Comparison of ENCODE assay signal across 1 cellular context in the genomic region with DNA sequence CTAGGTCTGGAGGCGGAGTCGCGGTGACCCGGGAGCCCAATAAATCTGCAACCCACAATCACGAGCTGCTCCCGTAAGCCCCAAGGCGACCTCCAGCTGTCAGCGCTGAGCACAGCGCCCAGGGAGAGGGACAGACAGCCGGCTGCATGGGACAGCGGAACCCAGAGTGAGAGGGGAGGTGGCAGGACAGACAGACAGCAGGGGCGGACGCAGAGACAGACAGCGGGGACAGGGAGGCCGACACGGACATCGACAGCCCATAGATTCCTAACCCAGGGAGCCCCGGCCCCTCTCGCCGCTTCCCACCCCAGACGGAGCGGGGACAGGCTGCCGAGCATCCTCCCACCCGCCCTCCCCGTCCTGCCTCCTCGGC.
TF ChIP-seq lines count a peak whose summit lies in the region.

A gene (plus strand): TSS at position 68 of the 373 bp plus-strand sequence. CDS start 375 bp downstream, outside the sequence.

TF ChIP-seq in GM23338, 12 proteins besides CTCF, POLR2A, EP300 and RAD21 (continued from another document):
- TF ChIP-seq, protein P1, sequence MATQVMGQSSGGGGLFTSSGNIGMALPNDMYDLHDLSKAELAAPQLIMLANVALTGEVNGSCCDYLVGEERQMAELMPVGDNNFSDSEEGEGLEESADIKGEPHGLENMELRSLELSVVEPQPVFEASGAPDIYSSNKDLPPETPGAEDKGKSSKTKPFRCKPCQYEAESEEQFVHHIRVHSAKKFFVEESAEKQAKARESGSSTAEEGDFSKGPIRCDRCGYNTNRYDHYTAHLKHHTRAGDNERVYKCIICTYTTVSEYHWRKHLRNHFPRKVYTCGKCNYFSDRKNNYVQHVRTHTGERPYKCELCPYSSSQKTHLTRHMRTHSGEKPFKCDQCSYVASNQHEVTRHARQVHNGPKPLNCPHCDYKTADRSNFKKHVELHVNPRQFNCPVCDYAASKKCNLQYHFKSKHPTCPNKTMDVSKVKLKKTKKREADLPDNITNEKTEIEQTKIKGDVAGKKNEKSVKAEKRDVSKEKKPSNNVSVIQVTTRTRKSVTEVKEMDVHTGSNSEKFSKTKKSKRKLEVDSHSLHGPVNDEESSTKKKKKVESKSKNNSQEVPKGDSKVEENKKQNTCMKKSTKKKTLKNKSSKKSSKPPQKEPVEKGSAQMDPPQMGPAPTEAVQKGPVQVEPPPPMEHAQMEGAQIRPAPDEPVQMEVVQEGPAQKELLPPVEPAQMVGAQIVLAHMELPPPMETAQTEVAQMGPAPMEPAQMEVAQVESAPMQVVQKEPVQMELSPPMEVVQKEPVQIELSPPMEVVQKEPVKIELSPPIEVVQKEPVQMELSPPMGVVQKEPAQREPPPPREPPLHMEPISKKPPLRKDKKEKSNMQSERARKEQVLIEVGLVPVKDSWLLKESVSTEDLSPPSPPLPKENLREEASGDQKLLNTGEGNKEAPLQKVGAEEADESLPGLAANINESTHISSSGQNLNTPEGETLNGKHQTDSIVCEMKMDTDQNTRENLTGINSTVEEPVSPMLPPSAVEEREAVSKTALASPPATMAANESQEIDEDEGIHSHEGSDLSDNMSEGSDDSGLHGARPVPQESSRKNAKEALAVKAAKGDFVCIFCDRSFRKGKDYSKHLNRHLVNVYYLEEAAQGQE (IDR thresholded peaks at IDR 0.05; ENCODE audit: unreplicated experiment) = no peak
- TF ChIP-seq ZNF331 (CRISPR knock-in tag; IDR thresholded peaks at IDR 0.05; ENCODE audit: low read depth) = no peak
- TF ChIP-seq EZH2phosphoT487 (IDR thresholded peaks at IDR 0.05; ENCODE audit: unreplicated experiment) = no peak
- TF ChIP-seq NANOG (IDR thresholded peaks at IDR 0.05; ENCODE audit: borderline replicate concordance) = no peak
- no peak for TF ChIP-seq CREB1 (CRISPR knock-in tag; IDR thresholded peaks at IDR 0.05; ENCODE audit: low read depth)
- TF ChIP-seq STAT1 (IDR thresholded peaks at IDR 0.05; ENCODE audit: unreplicated experiment) = no peak
- no peak for TF ChIP-seq EZH2 (IDR thresholded peaks at IDR 0.05; ENCODE audit: low read depth, unreplicated experiment)
- TF ChIP-seq ZNF114 (CRISPR knock-in tag; IDR thresholded peaks at IDR 0.05) = no peak
- TF ChIP-seq JUNB (IDR thresholded peaks at IDR 0.05; ENCODE audit: unreplicated experiment) = no peak
